8 cellular contexts compared by ENCODE assay signal in the genomic region with DNA sequence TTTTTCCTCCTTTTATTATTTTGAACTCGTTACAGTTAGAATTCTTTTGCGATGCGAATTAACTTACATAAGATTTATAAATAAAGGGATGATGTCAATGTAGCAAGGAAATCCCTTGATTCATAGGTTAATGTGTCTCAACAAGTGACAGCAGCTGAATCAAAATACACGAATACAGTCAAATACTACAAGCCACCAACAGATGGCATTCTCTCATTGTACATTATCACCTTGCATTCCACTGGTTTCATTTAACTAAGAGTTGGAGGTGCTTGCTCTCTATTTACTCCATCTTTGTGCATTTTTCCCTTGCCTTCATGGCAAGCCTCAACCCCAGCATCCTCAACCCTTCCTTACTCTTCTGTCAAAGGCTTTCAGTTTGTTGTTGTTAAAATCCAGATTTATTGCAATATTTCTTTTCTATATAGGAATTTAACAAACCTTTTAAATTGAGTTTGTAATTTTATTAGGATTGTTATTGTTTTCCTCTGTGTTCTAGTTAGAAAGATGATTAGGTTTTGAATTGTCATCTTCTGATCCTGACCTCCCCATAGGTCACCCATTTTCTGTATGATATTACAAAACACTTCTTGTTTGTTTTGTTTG.
DNase-seq lines count a peak whose midpoint lies in the region; ATAC-seq and TF ChIP-seq lines count a peak whose summit lies in the region.

No MANE protein-coding gene starts in this region.

- intact Hi-C loops in sciatic nerve (cut with DNase I), result no loop called here

- H3K27me3 ChIP-seq in MG63, result no peaks in the 10 kb centered on the region

- DNase-seq in NCI-H1417 (lab: John Stamatoyannopoulos, UW), result peak; percentile 35 to 87 (median 47)
- DNase-seq in T-cell, result peak in 1 of 34 experiments; percentile 6
- peak; percentile 16 for DNase-seq in germinal center (ENCODE audit: low spot score)
- no peak for DNase-seq in sciatic nerve (ENCODE audit: low spot score)
- no peak for DNase-seq in MG63

- no peaks in the 10 kb centered on the region for H3K36me3 ChIP-seq in MG63

- no peak overlapping the region for H3K4me3 Mint-ChIP-seq in T-cell

- H3K4me3 ChIP-seq in MG63, result no peak overlapping the region

- ATAC-seq in GM18519 (IDR thresholded peaks at IDR 0.05; ENCODE audit: low FRiP score, unreplicated experiment) (peak; percentile 87), HG02884 (IDR thresholded peaks at IDR 0.05; ENCODE audit: unreplicated experiment) (peak; percentile 95), T-cell (replicated peaks in 1 of 4) (peak; percentile 47 to 78 (median 55)), sciatic nerve (peak; percentile 69)

- no peak overlapping the region for H3K27ac Mint-ChIP-seq in T-cell

- POLR2A ChIA-PET in T-cell (lab: Charles Lee), result interaction anchor here in 1 of 2 donors (0.6 to 0.8 kb wide), 2 partner anchors 89 to 137 kb away, joined by 3 read pairs; no protein-coding TSS in a partner anchor

- CTCF ChIA-PET in T-cell (lab: Charles Lee), result interaction anchor here (0.5 to 3.9 kb wide), 6 partner anchors 16 to 94 kb away, joined by 3 to 45 read pairs (median 4); no protein-coding TSS in a partner anchor

- no peaks in the 10 kb centered on the region for H3K9me3 ChIP-seq in MG63

- no peaks in the 10 kb centered on the region for H3K36me3 Mint-ChIP-seq in T-cell

- no peaks in the 10 kb centered on the region for H3K9me3 Mint-ChIP-seq in T-cell

- H3K4me1 Mint-ChIP-seq in T-cell, result no peaks in the 10 kb centered on the region

- H3K27ac ChIP-seq in C4-2B, result no peak overlapping the region

- H3K27me3 Mint-ChIP-seq in T-cell, result peaks cover 10 to 13% of the 10 kb centered on the region in 2 donors

- TF ChIP-seq CTCF in C4-2B (conservative IDR thresholded peaks at IDR 0.05), result peak; percentile 87

Comparison
In these comparisons a context has a peak if more than half of its experiments do, and no peak if none do; other contexts are left out.
1. DNase-seq: peak in NCI-H1417 (3 of 3) and germinal center (single experiment); none in sciatic nerve (single experiment) and MG63 (single experiment).
2. Peak in every context shown above with its lines, with median percentiles within 50 percentile points of each other: ATAC-seq.